Comparison of ENCODE assay signal across 10 cellular contexts in the genomic region with DNA sequence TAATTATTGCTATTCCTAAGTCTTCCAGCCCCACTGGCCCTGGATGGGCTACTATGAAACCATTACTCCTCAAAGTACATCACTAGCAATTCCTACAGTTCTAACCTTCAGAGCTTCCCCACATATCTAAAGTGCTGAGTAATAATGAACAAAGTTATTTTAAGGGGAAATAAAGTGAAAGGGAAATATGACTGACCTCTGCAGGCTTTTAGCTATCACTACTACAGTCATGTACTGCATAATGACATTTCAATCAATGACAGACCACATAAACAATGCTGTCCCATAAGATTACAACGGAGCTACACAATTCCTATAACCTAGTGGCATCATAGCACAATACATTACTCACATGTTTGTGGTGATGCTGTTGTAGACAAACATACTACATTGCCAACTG. TPM values are rescaled to one million over a fixed set of nuclear protein-coding genes. Genes with fewer than 3 reads are reported as not detected.
A peak's percentile ranks its signal among the peaks of the same experiment; 100 is the strongest.
DNase-seq lines count a peak whose midpoint lies in the region; ATAC-seq, FAIRE-seq and TF ChIP-seq lines count a peak whose summit lies in the region.
"Had no signal": no experiment of that assay in that cellular context is flagged by ENCODE, and none has a peak within 500 bp of the region (broad histone marks: within the 10 kb centered on the region; RNA-seq: fewer than 3 reads in every experiment).

No MANE protein-coding gene starts in this region.

- H3K9me3 ChIP-seq in A673 (ENCODE audit: low read depth, low read length, poor library complexity, severe bottlenecking) (no peaks in the 10 kb centered on the region), GM12878 (replicated peaks; ENCODE audit: control insufficient read depth, insufficient read depth, low read length) (no peaks in the 10 kb centered on the region)

- BruUV-seq in A673 (replicated peaks; lab: Mats Ljungman, UMichigan) = no TSS peak
- no TSS peak for BruUV-seq in GM12878 (replicated peaks; lab: Mats Ljungman, UMichigan)

- no peak for FAIRE-seq in GM12878 (lab: Jason Lieb, UNC)

- no peak overlapping the region for H2AFZ ChIP-seq in GM12878 (ENCODE audit: control insufficient read depth, low read depth, low read length)

- RAD21 ChIA-PET in GM12878 (lab: Charles Lee; ENCODE audit: unreplicated experiment) = interaction anchor here (1.4 to 6.7 kb wide), 3 partner anchors 43 to 179 kb away, joined by 3 to 74 read pairs (median 16); no protein-coding TSS in a partner anchor

- peak; percentile 68 for ATAC-seq in GM19351 (IDR thresholded peaks at IDR 0.05; ENCODE audit: unreplicated experiment)
- peak; percentile 55 for ATAC-seq in HG03342 (IDR thresholded peaks at IDR 0.05; ENCODE audit: unreplicated experiment)
- ATAC-seq in GM12878 = peak; percentile 32

- no peaks in the 10 kb centered on the region for H3K4me1 ChIP-seq in A673 (ENCODE audit: insufficient read depth, low read length, poor library complexity, severe bottlenecking)
- peaks cover 16% of the 10 kb centered on the region for H3K4me1 ChIP-seq in GM12878 (ENCODE audit: control insufficient read depth, insufficient read depth, low read length)

- H3K79me2 ChIP-seq in GM12878 (ENCODE audit: control insufficient read depth, insufficient read depth, low read length) = no peaks in the 10 kb centered on the region; the same call in none of the 2 replicates

- H3K36me3 Mint-ChIP-seq in glutamatergic neuron (ENCODE audit: unreplicated experiment) = no peaks in the 10 kb centered on the region
- peaks cover 49 to 52% of the 10 kb centered on the region in 2 donors for H3K36me3 Mint-ChIP-seq in CD14-positive monocyte

- peak; percentile 28; the same call in 1 of the 2 replicates for TF ChIP-seq RAD21 in GM12878 (IDR thresholded peaks at IDR 0.05; ENCODE audit: insufficient read depth, low read depth, low read length)

- H3K27me3 ChIP-seq in A673 (replicated peaks; ENCODE audit: insufficient read depth, low read depth, low read length, poor library complexity) = no peaks in the 10 kb centered on the region
- H3K27me3 ChIP-seq in GM12878 (replicated peaks in 1 of 2; ENCODE audit: control insufficient read depth in 2 of 2, insufficient read depth in 2 of 2, low read length in 1 of 2) = no peaks in the 10 kb centered on the region

- in situ Hi-C loops in GM12878 (cut with MboI) = no loop called here

- H3K4me2 ChIP-seq in GM12878 (ENCODE audit: control insufficient read depth, insufficient read depth) = no peak overlapping the region

- H3K27ac Mint-ChIP-seq in glutamatergic neuron (ENCODE audit: unreplicated experiment) = no peak overlapping the region
- H3K27ac Mint-ChIP-seq in CD14-positive monocyte = peak overlapping the region in 1 of 7 donors; percentile 64
- H3K27ac Mint-ChIP-seq: CD4-positive, CD25-positive, alpha-beta regulatory T cell had no signal

- no peak for TF ChIP-seq EP300 in GM12878 (IDR thresholded peaks at IDR 0.05; ENCODE audit: borderline replicate concordance in 1 of 2, control insufficient read depth in 1 of 2, low read depth in 2 of 2, low read length in 2 of 2)

- CTCF ChIA-PET in A673 (lab: Charles Lee) (interaction anchor here (0.6 kb wide), 1 partner anchor 52 kb away, joined by 3 read pairs; no protein-coding TSS in a partner anchor), GM12878 (lab: Yijun Ruan, JAX) (interaction anchor here (0.7 to 7.6 kb wide), 16 partner anchors 8 to 278 kb away, joined by 3 to 171 read pairs (median 8); no protein-coding TSS in a partner anchor)

- TF ChIP-seq POLR2A in GM12878 (IDR thresholded peaks at IDR 0.05; ENCODE audit: low read depth, low read length) = no peak

- no peaks in the 10 kb centered on the region for H4K20me1 ChIP-seq in GM12878 (ENCODE audit: control insufficient read depth, insufficient read depth)

- no peak overlapping the region for H3K27ac ChIP-seq in A673 (ENCODE audit: low read depth, low read length, poor library complexity, severe bottlenecking)
- no peak overlapping the region for H3K27ac ChIP-seq in GM12878 (ENCODE audit: control insufficient read depth, insufficient read depth)

- no peak for TF ChIP-seq CTCF in A673 (conservative IDR thresholded peaks at IDR 0.05; ENCODE audit: low read depth, low read length)
- peak in 2 of 3 experiments; percentile 12 to 14; a peak in 1 of 6 replicates for TF ChIP-seq CTCF in GM12878 (IDR thresholded peaks at IDR 0.05 in 2 of 3, conservative IDR thresholded peaks at IDR 0.05 in 1 of 3; ENCODE audit: control insufficient read depth in 2 of 3, extremely low read depth in 1 of 3, insufficient read depth in 1 of 3, low read depth in 3 of 3, low read length in 3 of 3)
- TF ChIP-seq CTCF in glutamatergic neuron (IDR thresholded peaks at IDR 0.05; ENCODE audit: partially characterized antibody, unreplicated experiment) = no peak
- TF ChIP-seq CTCF in CD14-positive monocyte (IDR thresholded peaks at IDR 0.05) = no peak

- no peaks in the 10 kb centered on the region for H3K9me3 Mint-ChIP-seq in glutamatergic neuron (ENCODE audit: unreplicated experiment)
- no peaks in the 10 kb centered on the region for H3K9me3 Mint-ChIP-seq in CD14-positive monocyte
- H3K9me3 Mint-ChIP-seq: CD4-positive, CD25-positive, alpha-beta regulatory T cell had no signal

- H3K27me3 Mint-ChIP-seq in glutamatergic neuron (ENCODE audit: unreplicated experiment) (no peaks in the 10 kb centered on the region), CD14-positive monocyte (ENCODE audit: low read depth in 3 of 3) (no peaks in the 10 kb centered on the region)
- H3K27me3 Mint-ChIP-seq: CD4-positive, CD25-positive, alpha-beta regulatory T cell had no signal

- SMC1A ChIA-PET in GM12878 (lab: Charles Lee; ENCODE audit: uncharacterized antibody, unreplicated experiment) = interaction anchor here (0.6 to 4.1 kb wide), 18 partner anchors 9 to 343 kb away, joined by 3 to 62 read pairs (median 4); no protein-coding TSS in a partner anchor

- DNase-seq in A673 (ENCODE audit: low spot score) = peak; percentile 5
- DNase-seq in GM12878 (ENCODE audit: low read depth, low spot score) = no peak
- DNase-seq in glutamatergic neuron = no peak
- DNase-seq in NCI-H524 (lab: John Stamatoyannopoulos, UW) = no peak
- no peak for DNase-seq in CD14-positive monocyte (ENCODE audit: low spot score)
- no peak for DNase-seq in stimulated activated CD4-positive, alpha-beta T cell treated with anti-CD3 and anti-CD28 coated beads, Interleukin-2, amount 100 ng/mL, for 48 hours
- DNase-seq: amygdala; CD4-positive, CD25-positive, alpha-beta regulatory T cell had no signal

- no peak overlapping the region for H3K9ac ChIP-seq in GM12878 (ENCODE audit: control insufficient read depth, insufficient read depth, low read length)

- intact Hi-C loops in A673 (cut with micrococcal nuclease; ENCODE audit: unreplicated experiment) (no loop called here), GM12878 (cut with micrococcal nuclease; ENCODE audit: unreplicated experiment) (no loop called here), CD14-positive monocyte (cut with micrococcal nuclease) (no loop called here)

- WGBS in GM12878 (ENCODE audit: insufficient coverage, insufficient replicate concordance, low lambda C conversion rate, missing lambda C conversion rate) = 0% methylated on average over 1 of the region's 1 CpG

- H3K4me3 Mint-ChIP-seq in glutamatergic neuron (ENCODE audit: unreplicated experiment) = no peak overlapping the region
- H3K4me3 Mint-ChIP-seq in CD14-positive monocyte = no peak overlapping the region
- H3K4me3 Mint-ChIP-seq: CD4-positive, CD25-positive, alpha-beta regulatory T cell had no signal

- peaks cover 14% of the 10 kb centered on the region for H3K36me3 ChIP-seq in A673 (ENCODE audit: insufficient read depth, low read length, poor library complexity, severe bottlenecking)
- H3K36me3 ChIP-seq in GM12878 (ENCODE audit: control insufficient read depth in 2 of 2, insufficient read depth in 2 of 2, low read length in 1 of 2) = peaks cover 0 to 14% of the 10 kb centered on the region in 2 experiments; a peak in 2 of 4 replicates

- POLR2A ChIA-PET in A673 (lab: Charles Lee; ENCODE audit: low non-redundant PET) (no interaction called here), GM12878 (lab: Charles Lee) (interaction anchor here (1.0 to 1.9 kb wide), 2 partner anchors 21 to 178 kb away, joined by 3 to 4 read pairs; no protein-coding TSS in a partner anchor)

- H3K4me1 Mint-ChIP-seq in glutamatergic neuron (ENCODE audit: low read depth, unreplicated experiment) (no peaks in the 10 kb centered on the region), CD14-positive monocyte (peaks cover 3% of the 10 kb centered on the region)

- H3K4me3 ChIP-seq in A673 (ENCODE audit: low read depth, low read length, poor library complexity, severe bottlenecking) (no peak overlapping the region), GM12878 (no peak overlapping the region)

RNA-seq across cellular contexts. Expression of a gene that starts 22.1 kb away (rescaled TPM):
- total RNA-seq in A673 (2021) (9.3 and 9.6 TPM in 2 replicates), GM12878 (2014; rRNA removed) (2.5 and 3.4 TPM in 2 replicates), GM12878 (2014; rRNA removed; fragmentation: Illumina TruSeq; extraction: Trizol) (4.2 and 4.8 TPM in 2 replicates), GM12878 (2021) (3.7 and 3.9 TPM in 2 replicates), glutamatergic neuron (ENCODE audit: unreplicated experiment) (12.0 TPM)
- total RNA-seq in GM12878 (2013; cell fraction: nucleolus; rRNA removed) = 19.2 and 20.0 TPM in 2 replicates
- 0.85 TPM for polyA plus RNA-seq in GM12878 (2011; ENCODE audit: low read depth)
- polyA plus RNA-seq in GM12878 (2011; rRNA removed) (4.2 and 7.7 TPM in 2 replicates), GM12878 (2014; fragmentation: Illumina TruSeq; extraction: Trizol) (2.5 and 3.7 TPM in 2 replicates), GM12878 (2014; fragmentation: Nextera tagmentation; extraction: Ambion mirVana) (1 to 10 TPM in 1 of 2 experiments, under 1 TPM in 1; 0.91 to 1.2 TPM), GM12878 (2014; rRNA removed) (1.2 TPM in 2 replicates), GM12878 (2016; fragmentation: Nextera tagmentation; extraction: Ambion mirVana) (1 to 10 TPM; 2.0 to 2.2 TPM), CD14-positive monocyte (1 to 10 TPM in 1 of 2 donors, under 1 TPM in 1; 0.95 to 1.3 TPM)
- 1.1 and 1.7 TPM in 2 replicates for polyA plus RNA-seq in GM12878 (2011; cell fraction: cytosol; rRNA removed)
- 3.6 and 4.0 TPM in 2 replicates for polyA plus RNA-seq in GM12878 (2011; cell fraction: nucleus; rRNA removed)
- 1.6 and 2.4 TPM in 2 replicates for polyA plus RNA-seq in GM12878 (2012)
- polyA minus RNA-seq in GM12878 (2011; rRNA and poly(A)+ RNA removed) = 8.9 and 12.7 TPM in 2 replicates
- polyA minus RNA-seq in GM12878 (2011; cell fraction: cytosol; rRNA and poly(A)+ RNA removed) = 3.5 and 4.8 TPM in 2 replicates
- 8.0 and 9.1 TPM in 2 replicates for polyA minus RNA-seq in GM12878 (2011; cell fraction: nucleus; rRNA and poly(A)+ RNA removed)

RNA-seq across cellular contexts. Expression of a gene that starts 32.5 kb away (rescaled TPM):
- total RNA-seq in A673 (2021) (72.2 and 78.5 TPM in 2 replicates), GM12878 (2014; rRNA removed) (43.8 and 50.5 TPM in 2 replicates), GM12878 (2014; rRNA removed; fragmentation: Illumina TruSeq; extraction: Trizol) (54.9 and 55.4 TPM in 2 replicates), GM12878 (2021) (36.4 and 36.9 TPM in 2 replicates), glutamatergic neuron (ENCODE audit: unreplicated experiment) (5.9 TPM)
- 63.9 and 69.3 TPM in 2 replicates for total RNA-seq in GM12878 (2013; cell fraction: nucleolus; rRNA removed)
- polyA plus RNA-seq in GM12878 (2011; ENCODE audit: low read depth) = 5.3 TPM
- polyA plus RNA-seq in GM12878 (2011; rRNA removed) (26.4 and 51.0 TPM in 2 replicates), GM12878 (2014; fragmentation: Illumina TruSeq; extraction: Trizol) (41.1 and 46.4 TPM in 2 replicates), GM12878 (2014; fragmentation: Nextera tagmentation; extraction: Ambion mirVana) (10 to 100 TPM; 16.2 to 16.4 TPM), GM12878 (2014; rRNA removed) (21.1 and 24.8 TPM in 2 replicates), GM12878 (2016; fragmentation: Nextera tagmentation; extraction: Ambion mirVana) (10 to 100 TPM; 25.8 to 26.3 TPM), CD14-positive monocyte (under 1 TPM; 0.05 to 0.08 TPM)
- 7.0 and 8.0 TPM in 2 replicates for polyA plus RNA-seq in GM12878 (2011; cell fraction: cytosol; rRNA removed)
- 38.3 and 53.2 TPM in 2 replicates for polyA plus RNA-seq in GM12878 (2011; cell fraction: nucleus; rRNA removed)
- 9.7 and 15.1 TPM in 2 replicates for polyA plus RNA-seq in GM12878 (2012)
- polyA minus RNA-seq in GM12878 (2011; rRNA and poly(A)+ RNA removed) = 28.2 and 34.5 TPM in 2 replicates
- polyA minus RNA-seq in GM12878 (2011; cell fraction: cytosol; rRNA and poly(A)+ RNA removed) = 12.3 and 18.1 TPM in 2 replicates
- polyA minus RNA-seq in GM12878 (2011; cell fraction: nucleus; rRNA and poly(A)+ RNA removed) = 39.3 and 54.2 TPM in 2 replicates

Comparison
In these comparisons a context has a peak if more than half of its experiments do, and no peak if none do; other contexts are left out.
1. CTCF ChIP-seq: peak in GM12878 (2 of 3); none in A673 (single experiment), glutamatergic neuron (single experiment) and CD14-positive monocyte (single experiment).
2. Peak in every context shown above with its lines, with median percentiles within 50 percentile points of each other: ATAC-seq.